In the genomic region with DNA sequence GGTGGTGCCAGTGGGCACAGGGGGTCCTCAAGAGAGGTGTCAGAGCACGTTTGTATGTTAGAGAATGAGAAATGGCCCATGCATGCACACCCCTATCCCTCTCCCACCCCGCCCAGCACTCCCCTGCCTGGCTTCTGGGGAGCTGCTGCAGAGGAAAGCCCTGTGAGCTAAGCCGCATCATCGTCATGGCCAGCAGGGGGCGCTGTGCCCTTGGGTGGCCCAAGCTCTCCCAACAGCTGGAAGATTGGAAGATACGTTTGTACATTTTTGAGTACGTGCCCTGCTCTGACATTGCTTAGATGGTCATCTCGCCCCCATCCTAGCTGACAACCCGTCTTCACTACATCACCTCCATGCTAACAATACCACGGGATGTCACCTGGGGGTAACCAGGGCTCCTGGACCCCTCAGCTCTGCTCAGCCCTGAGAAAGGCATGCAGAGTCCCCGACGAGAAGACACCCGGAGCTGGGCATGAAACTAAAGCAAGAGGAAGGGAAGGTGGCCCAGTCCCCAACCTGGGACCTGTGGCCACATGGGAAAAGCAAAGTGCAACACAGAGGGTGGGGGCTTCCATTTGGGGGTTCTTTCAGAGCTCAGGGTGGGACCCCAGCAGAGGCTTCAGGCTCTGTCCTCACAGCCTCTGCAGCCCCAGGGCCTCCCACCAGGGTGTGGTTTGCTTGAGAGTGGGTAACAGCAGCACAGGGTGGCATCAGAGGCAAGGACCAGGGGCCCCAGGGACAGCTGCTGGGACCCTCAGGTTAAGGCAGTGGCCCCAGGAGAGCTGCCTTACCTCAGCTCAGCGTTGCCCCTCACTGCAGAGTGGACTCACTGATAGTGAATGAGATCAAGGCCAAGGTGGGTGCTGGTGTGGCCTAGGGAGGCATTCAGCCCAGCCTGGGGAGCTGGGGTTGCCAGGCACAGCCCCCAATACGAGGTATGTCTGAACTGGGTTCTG, we compare ENCODE assay signal across 8 cellular contexts.
DNase-seq lines count a peak whose midpoint lies in the region; ATAC-seq and TF ChIP-seq lines count a peak whose summit lies in the region.

No MANE protein-coding gene starts in this region.

- H3K4me3 Mint-ChIP-seq in activated T-helper 2 cell treated with anti-CD3 and anti-CD28 coated beads, Interferon-gamma antibody, Interleukin-2, Interleukin-4, amounts not matched to agents 10 μg/mL and 5 μg/mL and 100 μg/mL, durations not matched to agents 14 hours and 24 hours and 36 hours (ENCODE audit: low read depth): no peak overlapping the region

- no peak overlapping the region for H3K4me2 ChIP-seq in DOHH2 (ENCODE audit: low read length)

- no peak overlapping the region for H3K4me3 ChIP-seq in DOHH2 (ENCODE audit: low read length)
- no peak overlapping the region for H3K4me3 ChIP-seq in thyroid gland (replicated peaks in 1 of 3)

- 45 to 50% methylated on average over 12 to 14 of the region's 15 CpGs for WGBS in thyroid gland, 2 donors

- H3K27ac ChIP-seq in DOHH2 (ENCODE audit: low read depth, low read length): no peak overlapping the region
- no peak overlapping the region for H3K27ac ChIP-seq in thyroid gland

- H3K9me3 ChIP-seq in DOHH2 (ENCODE audit: control insufficient read depth, insufficient read depth, low read length) (no peaks in the 10 kb centered on the region), thyroid gland (no peaks in the 10 kb centered on the region)

- DNase-seq in RPMI8226: peak; percentile 67
- peak; percentile 65 for DNase-seq in activated T-helper 2 cell treated with anti-CD3 and anti-CD28 coated beads, Interferon-gamma antibody, Interleukin-2, Interleukin-4, amounts not matched to agents 10 μg/mL and 5 μg/mL and 100 μg/mL, durations not matched to agents 14 hours and 24 hours and 36 hours (ENCODE audit: low spot score)
- DNase-seq in fibroblast of the conjunctiva (ENCODE audit: low read depth): peak; percentile 56
- peak; percentile 70 for DNase-seq in omental fat pad (ENCODE audit: low spot score)
- DNase-seq in thyroid gland: peak; percentile 78 to 80
- DNase-seq in cerebellum (ENCODE audit: low spot score): no peak

- ATAC-seq in HG03342 (IDR thresholded peaks at IDR 0.05; ENCODE audit: unreplicated experiment): peak; percentile 56
- no peak for ATAC-seq in omental fat pad (ENCODE audit: low FRiP score)

- TF ChIP-seq CTCF in DOHH2 (IDR thresholded peaks at IDR 0.05; ENCODE audit: low read depth, low read length, poor library complexity, severe bottlenecking) (peak; percentile 86), omental fat pad (IDR thresholded peaks at IDR 0.05) (peak in 1 of 3 donors; percentile 47), thyroid gland (IDR thresholded peaks at IDR 0.05) (peak; percentile 54 to 91 (median 74))

- intact Hi-C loops in activated T-helper 2 cell treated with anti-CD3 and anti-CD28 coated beads, Interferon-gamma antibody, Interleukin-2, Interleukin-4, amounts not matched to agents 10 μg/mL and 5 μg/mL and 100 μg/mL, durations not matched to agents 14 hours and 24 hours and 36 hours (cut with micrococcal nuclease): loop anchor here (1.0 to 5.0 kb wide), 2 partner anchors 129 to 264 kb away; no protein-coding TSS in a partner anchor
- intact Hi-C loops in thyroid gland (cut with DNase I): loop anchor here (2.0 kb wide), 1 partner anchor 265 kb away; no protein-coding TSS in a partner anchor

- H3K9me3 Mint-ChIP-seq in activated T-helper 2 cell treated with anti-CD3 and anti-CD28 coated beads, Interferon-gamma antibody, Interleukin-2, Interleukin-4, amounts not matched to agents 10 μg/mL and 5 μg/mL and 100 μg/mL, durations not matched to agents 14 hours and 24 hours and 36 hours: no peaks in the 10 kb centered on the region

- H3K9me2 ChIP-seq in DOHH2 (replicated peaks; ENCODE audit: control insufficient read depth, low read length): no peaks in the 10 kb centered on the region

- H3K4me1 ChIP-seq in DOHH2 (ENCODE audit: control insufficient read depth, low read length) (no peaks in the 10 kb centered on the region), thyroid gland (no peaks in the 10 kb centered on the region)

- no peaks in the 10 kb centered on the region for H3F3A ChIP-seq in DOHH2 (ENCODE audit: control insufficient read depth, insufficient read depth)

- no peak overlapping the region for H3K27ac Mint-ChIP-seq in activated T-helper 2 cell treated with anti-CD3 and anti-CD28 coated beads, Interferon-gamma antibody, Interleukin-2, Interleukin-4, amounts not matched to agents 10 μg/mL and 5 μg/mL and 100 μg/mL, durations not matched to agents 14 hours and 24 hours and 36 hours

- H3K27me3 ChIP-seq in DOHH2 (ENCODE audit: control insufficient read depth, low read length) (no peaks in the 10 kb centered on the region), thyroid gland (no peaks in the 10 kb centered on the region)

- peaks cover 16% of the 10 kb centered on the region for H3K4me1 Mint-ChIP-seq in activated T-helper 2 cell treated with anti-CD3 and anti-CD28 coated beads, Interferon-gamma antibody, Interleukin-2, Interleukin-4, amounts not matched to agents 10 μg/mL and 5 μg/mL and 100 μg/mL, durations not matched to agents 14 hours and 24 hours and 36 hours (ENCODE audit: low read depth)

- H3K36me3 ChIP-seq in DOHH2 (ENCODE audit: control insufficient read depth, low read length) (no peaks in the 10 kb centered on the region), thyroid gland (no peaks in the 10 kb centered on the region)

- H3K79me2 ChIP-seq in DOHH2 (ENCODE audit: control insufficient read depth, low read length): no peaks in the 10 kb centered on the region

- no peaks in the 10 kb centered on the region for H4K20me1 ChIP-seq in DOHH2 (ENCODE audit: control insufficient read depth, insufficient read depth, low read depth, low read length)

- no peaks in the 10 kb centered on the region for H3K36me3 Mint-ChIP-seq in activated T-helper 2 cell treated with anti-CD3 and anti-CD28 coated beads, Interferon-gamma antibody, Interleukin-2, Interleukin-4, amounts not matched to agents 10 μg/mL and 5 μg/mL and 100 μg/mL, durations not matched to agents 14 hours and 24 hours and 36 hours (ENCODE audit: low read depth)

- no peaks in the 10 kb centered on the region for H3K27me3 Mint-ChIP-seq in activated T-helper 2 cell treated with anti-CD3 and anti-CD28 coated beads, Interferon-gamma antibody, Interleukin-2, Interleukin-4, amounts not matched to agents 10 μg/mL and 5 μg/mL and 100 μg/mL, durations not matched to agents 14 hours and 24 hours and 36 hours (ENCODE audit: low read depth)

- TF ChIP-seq POLR2A in thyroid gland (IDR thresholded peaks at IDR 0.05): no peak
